20 cellular contexts compared by ENCODE assay signal in genomic region chr17:2682304-2682938, GRCh38.
"Had no signal": no experiment of that assay in that cellular context is flagged by ENCODE, and none has a peak within 500 bp of the region (broad histone marks: within the 10 kb centered on the region; RNA-seq: fewer than 3 reads in every experiment).

No MANE protein-coding gene starts in this region.

- H3K27me3 ChIP-seq: gastrocnemius medialis, heart left ventricle, pancreas, sigmoid colon, spleen, testis had no signal

- H3K4me3 ChIP-seq: gastrocnemius medialis, heart left ventricle, lower lobe of right lung, pancreas, sigmoid colon, spleen, testis had no signal

- H3K27ac ChIP-seq: epithelial cell of prostate, gastrocnemius medialis, heart left ventricle, lower lobe of right lung, pancreas, sigmoid colon, spleen had no signal

- H3K9me3 Mint-ChIP-seq: activated CD4-positive, alpha-beta T cell treated with anti-CD3 and anti-CD28 coated beads, Interleukin-2, amount 10 ng/mL, durations not matched to agents 24 days and 14 days; activated T-cell treated with anti-CD3 and anti-CD28 coated beads, Interleukin-2, amount 50 U/mL, for 72 hours; effector memory CD8-positive, alpha-beta T cell; mesothelial cell of epicardium; neural crest cell; stimulated activated naive CD8-positive, alpha-beta T cell treated with anti-CD3 and anti-CD28 coated beads, Interleukin-15, Interleukin-2, amounts not matched to agents 100 ng/mL and 50 ng/mL, for 24 hours; T-helper 2 cell treated with Interferon-gamma antibody and Interleukin-4, amounts not matched to agents 5 μg/mL and 100 μg/mL, for 36 hours had no signal

- H3K4me1 ChIP-seq: spleen had no signal

- DNase-seq: activated CD4-positive, alpha-beta T cell treated with anti-CD3 and anti-CD28 coated beads, Interleukin-2, amount 10 ng/mL, durations not matched to agents 24 days and 14 days; activated CD4-positive, CD25-positive, alpha-beta regulatory T cell; activated CD8-positive, alpha-beta memory T cell treated with anti-CD3 and anti-CD28 coated beads, Interleukin-2, amount 50 U/mL, for 48 hours; activated gamma-delta T cell treated with Interleukin-2 at 50 U/mL for 16 hours; activated T-cell treated with anti-CD3 and anti-CD28 coated beads, Interleukin-2, amount 50 U/mL, for 72 hours; central memory CD4-positive, alpha-beta T cell; effector memory CD8-positive, alpha-beta T cell; gastrocnemius medialis; heart left ventricle; left colon; lower lobe of right lung; pancreas; sigmoid colon; spleen; testis had no signal

- H3K4me3 Mint-ChIP-seq: activated CD4-positive, alpha-beta T cell treated with anti-CD3 and anti-CD28 coated beads, Interleukin-2, amount 10 ng/mL, durations not matched to agents 24 days and 14 days; activated T-cell treated with anti-CD3 and anti-CD28 coated beads, Interleukin-2, amount 50 U/mL, for 72 hours; effector memory CD8-positive, alpha-beta T cell; mesothelial cell of epicardium; neural crest cell; stimulated activated naive CD8-positive, alpha-beta T cell treated with anti-CD3 and anti-CD28 coated beads, Interleukin-15, Interleukin-2, amounts not matched to agents 100 ng/mL and 50 ng/mL, for 24 hours; T-helper 2 cell treated with Interferon-gamma antibody and Interleukin-4, amounts not matched to agents 5 μg/mL and 100 μg/mL, for 36 hours had no signal

- H3K27me3 Mint-ChIP-seq: activated CD4-positive, alpha-beta T cell treated with anti-CD3 and anti-CD28 coated beads, Interleukin-2, amount 10 ng/mL, durations not matched to agents 24 days and 14 days; effector memory CD8-positive, alpha-beta T cell; stimulated activated naive CD8-positive, alpha-beta T cell treated with anti-CD3 and anti-CD28 coated beads, Interleukin-15, Interleukin-2, amounts not matched to agents 100 ng/mL and 50 ng/mL, for 24 hours had no signal

- H3K4me1 Mint-ChIP-seq: activated CD4-positive, alpha-beta T cell treated with anti-CD3 and anti-CD28 coated beads, Interleukin-2, amount 10 ng/mL, durations not matched to agents 24 days and 14 days had no signal

- H3K27ac Mint-ChIP-seq: stimulated activated naive CD8-positive, alpha-beta T cell treated with anti-CD3 and anti-CD28 coated beads, Interleukin-15, Interleukin-2, amounts not matched to agents 100 ng/mL and 50 ng/mL, for 24 hours; T-helper 2 cell treated with Interferon-gamma antibody and Interleukin-4, amounts not matched to agents 5 μg/mL and 100 μg/mL, for 36 hours had no signal

- FAIRE-seq: pancreas had no signal

- H3K9me3 ChIP-seq: gastrocnemius medialis, heart left ventricle, lower lobe of right lung, pancreas, sigmoid colon, spleen, testis had no signal

- ATAC-seq: activated T-cell treated with anti-CD3 and anti-CD28 coated beads, Interleukin-2, amount 50 U/mL, for 72 hours; effector memory CD8-positive, alpha-beta T cell; gastrocnemius medialis; heart left ventricle; left colon; lower lobe of right lung had no signal
